Comparison of ENCODE assay signal across 15 cellular contexts in genomic region chr9:116844621-116845020, GRCh38.
"Had no signal": no experiment of that assay in that cellular context is flagged by ENCODE, and none has a peak within 500 bp of the region (broad histone marks: within the 10 kb centered on the region; RNA-seq: fewer than 3 reads in every experiment).

No MANE protein-coding gene starts in this region.

- H3K27me3 ChIP-seq: brain microvascular endothelial cell, right atrium auricular region, thyroid gland, vagina had no signal

- H3K9me3 ChIP-seq: lower lobe of right lung, right atrium auricular region, thyroid gland, vagina had no signal

- H3K4me1 ChIP-seq: lower lobe of right lung, right atrium auricular region, thyroid gland, vagina had no signal

- H3K27ac Mint-ChIP-seq: activated CD4-positive, alpha-beta memory T cell treated with anti-CD3 and anti-CD28 coated beads, Interleukin-2, amount 10 ng/mL, durations not matched to agents 7 days and 5 days; activated CD4-positive, alpha-beta T cell treated with anti-CD3 and anti-CD28 coated beads for 36 hours; activated naive CD8-positive, alpha-beta T cell treated with anti-CD3 and anti-CD28 coated beads for 36 hours; activated T-cell treated with anti-CD3 and anti-CD28 coated beads, Interleukin-2, amount 50 U/mL, for 72 hours; immature natural killer cell; naive thymus-derived CD4-positive, alpha-beta T cell had no signal

- H3K27me3 Mint-ChIP-seq: activated CD4-positive, alpha-beta memory T cell treated with anti-CD3 and anti-CD28 coated beads, Interleukin-2, amount 10 ng/mL, durations not matched to agents 7 days and 5 days; activated CD4-positive, alpha-beta T cell treated with anti-CD3 and anti-CD28 coated beads for 36 hours; activated naive CD8-positive, alpha-beta T cell treated with anti-CD3 and anti-CD28 coated beads for 36 hours had no signal

- H3K4me3 ChIP-seq: lower lobe of right lung, right atrium auricular region, thyroid gland, vagina had no signal

- H3K4me3 Mint-ChIP-seq: activated CD4-positive, alpha-beta memory T cell treated with anti-CD3 and anti-CD28 coated beads, Interleukin-2, amount 10 ng/mL, durations not matched to agents 7 days and 5 days; activated CD4-positive, alpha-beta T cell treated with anti-CD3 and anti-CD28 coated beads for 36 hours; activated naive CD8-positive, alpha-beta T cell treated with anti-CD3 and anti-CD28 coated beads for 36 hours; activated T-cell treated with anti-CD3 and anti-CD28 coated beads, Interleukin-2, amount 50 U/mL, for 72 hours; immature natural killer cell; naive thymus-derived CD4-positive, alpha-beta T cell had no signal

- H3K36me3 ChIP-seq: brain microvascular endothelial cell, lower lobe of right lung, right atrium auricular region, thyroid gland, vagina had no signal

- H3K4me1 Mint-ChIP-seq: activated CD4-positive, alpha-beta memory T cell treated with anti-CD3 and anti-CD28 coated beads, Interleukin-2, amount 10 ng/mL, durations not matched to agents 7 days and 5 days; activated CD4-positive, alpha-beta T cell treated with anti-CD3 and anti-CD28 coated beads for 36 hours; activated naive CD8-positive, alpha-beta T cell treated with anti-CD3 and anti-CD28 coated beads for 36 hours; immature natural killer cell had no signal

- H3K27ac ChIP-seq: brain microvascular endothelial cell, lower lobe of right lung, right atrium auricular region, thyroid gland, vagina had no signal

- H3K36me3 Mint-ChIP-seq: activated naive CD8-positive, alpha-beta T cell treated with anti-CD3 and anti-CD28 coated beads for 36 hours; immature natural killer cell; naive thymus-derived CD4-positive, alpha-beta T cell had no signal

- DNase-seq: activated CD4-positive, alpha-beta memory T cell treated with anti-CD3 and anti-CD28 coated beads, Interleukin-2, amount 10 ng/mL, durations not matched to agents 7 days and 5 days; activated CD4-positive, alpha-beta T cell treated with anti-CD3 and anti-CD28 coated beads for 36 hours; activated gamma-delta T cell treated with Interleukin-2 at 50 U/mL for 16 hours; activated naive CD8-positive, alpha-beta T cell treated with anti-CD3 and anti-CD28 coated beads for 36 hours; activated T-cell treated with anti-CD3 and anti-CD28 coated beads, Interleukin-2, amount 50 U/mL, for 72 hours; brain microvascular endothelial cell; immature natural killer cell; left cardiac atrium; lower lobe of right lung; naive thymus-derived CD4-positive, alpha-beta T cell; small intestine; T-helper 9 cell; thyroid gland had no signal

- H3K9me3 Mint-ChIP-seq: activated CD4-positive, alpha-beta memory T cell treated with anti-CD3 and anti-CD28 coated beads, Interleukin-2, amount 10 ng/mL, durations not matched to agents 7 days and 5 days; activated T-cell treated with anti-CD3 and anti-CD28 coated beads, Interleukin-2, amount 50 U/mL, for 72 hours had no signal
